ENCODE assay signal across 1 cellular context in the genomic region with DNA sequence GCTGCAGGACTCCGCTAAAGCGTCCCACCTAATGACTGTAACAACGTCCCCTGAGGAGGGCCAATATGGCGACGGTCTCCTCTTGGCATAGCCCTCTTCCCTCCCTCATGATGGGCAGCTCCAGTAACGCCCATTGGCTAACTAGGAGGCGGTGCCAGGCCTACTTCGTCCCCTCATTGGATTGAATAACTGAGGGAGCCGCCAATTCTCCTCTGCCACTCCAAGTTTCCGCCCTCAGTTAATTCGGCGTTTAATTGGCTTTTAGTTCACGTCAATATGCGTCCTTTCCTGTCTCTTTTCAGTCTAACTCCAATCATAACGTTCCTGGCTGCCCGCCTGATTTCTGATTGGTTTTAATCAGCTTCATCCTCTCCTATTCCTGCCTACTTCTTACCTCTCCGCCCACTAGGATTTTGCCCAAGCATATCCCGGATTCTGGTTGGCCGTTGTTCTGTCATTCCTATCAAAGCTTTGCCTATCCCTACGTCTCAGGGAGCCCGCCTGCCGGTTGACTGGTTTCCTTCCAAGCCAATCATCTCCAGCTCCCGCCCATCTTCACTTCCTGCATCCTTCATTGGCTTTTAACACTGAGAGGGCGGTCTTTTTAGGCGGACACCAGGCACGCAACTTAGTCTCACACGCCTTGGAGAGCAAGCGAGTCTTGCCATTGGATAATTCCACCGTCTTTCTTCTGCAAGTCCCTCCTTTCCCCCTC.
A peak's percentile ranks its signal among the peaks of the same experiment; 100 is the strongest.
TF ChIP-seq lines count a peak whose summit lies in the region.

No MANE protein-coding gene starts in this region.

TF ChIP-seq in K562, 482 proteins besides CTCF, POLR2A, EP300 and RAD21 (continued from another document and continues in another):
- TF ChIP-seq, protein P1, sequence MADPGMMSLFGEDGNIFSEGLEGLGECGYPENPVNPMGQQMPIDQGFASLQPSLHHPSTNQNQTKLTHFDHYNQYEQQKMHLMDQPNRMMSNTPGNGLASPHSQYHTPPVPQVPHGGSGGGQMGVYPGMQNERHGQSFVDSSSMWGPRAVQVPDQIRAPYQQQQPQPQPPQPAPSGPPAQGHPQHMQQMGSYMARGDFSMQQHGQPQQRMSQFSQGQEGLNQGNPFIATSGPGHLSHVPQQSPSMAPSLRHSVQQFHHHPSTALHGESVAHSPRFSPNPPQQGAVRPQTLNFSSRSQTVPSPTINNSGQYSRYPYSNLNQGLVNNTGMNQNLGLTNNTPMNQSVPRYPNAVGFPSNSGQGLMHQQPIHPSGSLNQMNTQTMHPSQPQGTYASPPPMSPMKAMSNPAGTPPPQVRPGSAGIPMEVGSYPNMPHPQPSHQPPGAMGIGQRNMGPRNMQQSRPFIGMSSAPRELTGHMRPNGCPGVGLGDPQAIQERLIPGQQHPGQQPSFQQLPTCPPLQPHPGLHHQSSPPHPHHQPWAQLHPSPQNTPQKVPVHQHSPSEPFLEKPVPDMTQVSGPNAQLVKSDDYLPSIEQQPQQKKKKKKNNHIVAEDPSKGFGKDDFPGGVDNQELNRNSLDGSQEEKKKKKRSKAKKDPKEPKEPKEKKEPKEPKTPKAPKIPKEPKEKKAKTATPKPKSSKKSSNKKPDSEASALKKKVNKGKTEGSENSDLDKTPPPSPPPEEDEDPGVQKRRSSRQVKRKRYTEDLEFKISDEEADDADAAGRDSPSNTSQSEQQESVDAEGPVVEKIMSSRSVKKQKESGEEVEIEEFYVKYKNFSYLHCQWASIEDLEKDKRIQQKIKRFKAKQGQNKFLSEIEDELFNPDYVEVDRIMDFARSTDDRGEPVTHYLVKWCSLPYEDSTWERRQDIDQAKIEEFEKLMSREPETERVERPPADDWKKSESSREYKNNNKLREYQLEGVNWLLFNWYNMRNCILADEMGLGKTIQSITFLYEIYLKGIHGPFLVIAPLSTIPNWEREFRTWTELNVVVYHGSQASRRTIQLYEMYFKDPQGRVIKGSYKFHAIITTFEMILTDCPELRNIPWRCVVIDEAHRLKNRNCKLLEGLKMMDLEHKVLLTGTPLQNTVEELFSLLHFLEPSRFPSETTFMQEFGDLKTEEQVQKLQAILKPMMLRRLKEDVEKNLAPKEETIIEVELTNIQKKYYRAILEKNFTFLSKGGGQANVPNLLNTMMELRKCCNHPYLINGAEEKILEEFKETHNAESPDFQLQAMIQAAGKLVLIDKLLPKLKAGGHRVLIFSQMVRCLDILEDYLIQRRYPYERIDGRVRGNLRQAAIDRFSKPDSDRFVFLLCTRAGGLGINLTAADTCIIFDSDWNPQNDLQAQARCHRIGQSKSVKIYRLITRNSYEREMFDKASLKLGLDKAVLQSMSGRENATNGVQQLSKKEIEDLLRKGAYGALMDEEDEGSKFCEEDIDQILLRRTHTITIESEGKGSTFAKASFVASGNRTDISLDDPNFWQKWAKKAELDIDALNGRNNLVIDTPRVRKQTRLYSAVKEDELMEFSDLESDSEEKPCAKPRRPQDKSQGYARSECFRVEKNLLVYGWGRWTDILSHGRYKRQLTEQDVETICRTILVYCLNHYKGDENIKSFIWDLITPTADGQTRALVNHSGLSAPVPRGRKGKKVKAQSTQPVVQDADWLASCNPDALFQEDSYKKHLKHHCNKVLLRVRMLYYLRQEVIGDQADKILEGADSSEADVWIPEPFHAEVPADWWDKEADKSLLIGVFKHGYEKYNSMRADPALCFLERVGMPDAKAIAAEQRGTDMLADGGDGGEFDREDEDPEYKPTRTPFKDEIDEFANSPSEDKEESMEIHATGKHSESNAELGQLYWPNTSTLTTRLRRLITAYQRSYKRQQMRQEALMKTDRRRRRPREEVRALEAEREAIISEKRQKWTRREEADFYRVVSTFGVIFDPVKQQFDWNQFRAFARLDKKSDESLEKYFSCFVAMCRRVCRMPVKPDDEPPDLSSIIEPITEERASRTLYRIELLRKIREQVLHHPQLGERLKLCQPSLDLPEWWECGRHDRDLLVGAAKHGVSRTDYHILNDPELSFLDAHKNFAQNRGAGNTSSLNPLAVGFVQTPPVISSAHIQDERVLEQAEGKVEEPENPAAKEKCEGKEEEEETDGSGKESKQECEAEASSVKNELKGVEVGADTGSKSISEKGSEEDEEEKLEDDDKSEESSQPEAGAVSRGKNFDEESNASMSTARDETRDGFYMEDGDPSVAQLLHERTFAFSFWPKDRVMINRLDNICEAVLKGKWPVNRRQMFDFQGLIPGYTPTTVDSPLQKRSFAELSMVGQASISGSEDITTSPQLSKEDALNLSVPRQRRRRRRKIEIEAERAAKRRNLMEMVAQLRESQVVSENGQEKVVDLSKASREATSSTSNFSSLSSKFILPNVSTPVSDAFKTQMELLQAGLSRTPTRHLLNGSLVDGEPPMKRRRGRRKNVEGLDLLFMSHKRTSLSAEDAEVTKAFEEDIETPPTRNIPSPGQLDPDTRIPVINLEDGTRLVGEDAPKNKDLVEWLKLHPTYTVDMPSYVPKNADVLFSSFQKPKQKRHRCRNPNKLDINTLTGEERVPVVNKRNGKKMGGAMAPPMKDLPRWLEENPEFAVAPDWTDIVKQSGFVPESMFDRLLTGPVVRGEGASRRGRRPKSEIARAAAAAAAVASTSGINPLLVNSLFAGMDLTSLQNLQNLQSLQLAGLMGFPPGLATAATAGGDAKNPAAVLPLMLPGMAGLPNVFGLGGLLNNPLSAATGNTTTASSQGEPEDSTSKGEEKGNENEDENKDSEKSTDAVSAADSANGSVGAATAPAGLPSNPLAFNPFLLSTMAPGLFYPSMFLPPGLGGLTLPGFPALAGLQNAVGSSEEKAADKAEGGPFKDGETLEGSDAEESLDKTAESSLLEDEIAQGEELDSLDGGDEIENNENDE (IDR thresholded peaks at IDR 0.05; ENCODE audit: low read depth, low read length), result no peak
- TF ChIP-seq ATF7 (IDR thresholded peaks at IDR 0.05) (peak; percentile 94), RNF2 (IDR thresholded peaks at IDR 0.05) (no peak; the same call in 1 of the 2 replicates), DACH1 (IDR thresholded peaks at IDR 0.05; ENCODE audit: partially characterized antibody) (no peak), SREBF2 (CRISPR knock-in tag; IDR thresholded peaks at IDR 0.05) (no peak), BRD9 (IDR thresholded peaks at IDR 0.05; ENCODE audit: low read depth, partially characterized antibody) (no peak), NEUROD1 (IDR thresholded peaks at IDR 0.05; ENCODE audit: borderline replicate concordance, low read depth, low read length, partially characterized antibody) (peak; percentile 99), ZFP1 (CRISPR knock-in tag; IDR thresholded peaks at IDR 0.05) (no peak), CCNT2 (IDR thresholded peaks at IDR 0.05; ENCODE audit: borderline replicate concordance, extremely low read depth, insufficient read length, low read depth, low read length) (no peak), ZNF436 (CRISPR knock-in tag; IDR thresholded peaks at IDR 0.05) (no peak), SOX6 (IDR thresholded peaks at IDR 0.05) (no peak), ZC3H8 (IDR thresholded peaks at IDR 0.05) (no peak), HMG20B (CRISPR knock-in tag; IDR thresholded peaks at IDR 0.05) (no peak), BCL6 (CRISPR knock-in tag; IDR thresholded peaks at IDR 0.05) (no peak), RBM22 (IDR thresholded peaks at IDR 0.05; ENCODE audit: low read depth, low read length, poor library complexity, severe bottlenecking) (no peak), U2AF1 (optimal IDR thresholded peaks at IDR 0.05; ENCODE audit: low read depth, low read length) (no peak), BMI1 (IDR thresholded peaks at IDR 0.05; ENCODE audit: low read length) (no peak), ZNF384 (IDR thresholded peaks at IDR 0.05; ENCODE audit: low read depth, low read length) (no peak)
- TF ChIP-seq, protein P2, sequence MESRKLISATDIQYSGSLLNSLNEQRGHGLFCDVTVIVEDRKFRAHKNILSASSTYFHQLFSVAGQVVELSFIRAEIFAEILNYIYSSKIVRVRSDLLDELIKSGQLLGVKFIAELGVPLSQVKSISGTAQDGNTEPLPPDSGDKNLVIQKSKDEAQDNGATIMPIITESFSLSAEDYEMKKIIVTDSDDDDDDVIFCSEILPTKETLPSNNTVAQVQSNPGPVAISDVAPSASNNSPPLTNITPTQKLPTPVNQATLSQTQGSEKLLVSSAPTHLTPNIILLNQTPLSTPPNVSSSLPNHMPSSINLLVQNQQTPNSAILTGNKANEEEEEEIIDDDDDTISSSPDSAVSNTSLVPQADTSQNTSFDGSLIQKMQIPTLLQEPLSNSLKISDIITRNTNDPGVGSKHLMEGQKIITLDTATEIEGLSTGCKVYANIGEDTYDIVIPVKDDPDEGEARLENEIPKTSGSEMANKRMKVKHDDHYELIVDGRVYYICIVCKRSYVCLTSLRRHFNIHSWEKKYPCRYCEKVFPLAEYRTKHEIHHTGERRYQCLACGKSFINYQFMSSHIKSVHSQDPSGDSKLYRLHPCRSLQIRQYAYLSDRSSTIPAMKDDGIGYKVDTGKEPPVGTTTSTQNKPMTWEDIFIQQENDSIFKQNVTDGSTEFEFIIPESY (CRISPR knock-in tag; IDR thresholded peaks at IDR 0.05), result no peak
- TF ChIP-seq, protein P3, sequence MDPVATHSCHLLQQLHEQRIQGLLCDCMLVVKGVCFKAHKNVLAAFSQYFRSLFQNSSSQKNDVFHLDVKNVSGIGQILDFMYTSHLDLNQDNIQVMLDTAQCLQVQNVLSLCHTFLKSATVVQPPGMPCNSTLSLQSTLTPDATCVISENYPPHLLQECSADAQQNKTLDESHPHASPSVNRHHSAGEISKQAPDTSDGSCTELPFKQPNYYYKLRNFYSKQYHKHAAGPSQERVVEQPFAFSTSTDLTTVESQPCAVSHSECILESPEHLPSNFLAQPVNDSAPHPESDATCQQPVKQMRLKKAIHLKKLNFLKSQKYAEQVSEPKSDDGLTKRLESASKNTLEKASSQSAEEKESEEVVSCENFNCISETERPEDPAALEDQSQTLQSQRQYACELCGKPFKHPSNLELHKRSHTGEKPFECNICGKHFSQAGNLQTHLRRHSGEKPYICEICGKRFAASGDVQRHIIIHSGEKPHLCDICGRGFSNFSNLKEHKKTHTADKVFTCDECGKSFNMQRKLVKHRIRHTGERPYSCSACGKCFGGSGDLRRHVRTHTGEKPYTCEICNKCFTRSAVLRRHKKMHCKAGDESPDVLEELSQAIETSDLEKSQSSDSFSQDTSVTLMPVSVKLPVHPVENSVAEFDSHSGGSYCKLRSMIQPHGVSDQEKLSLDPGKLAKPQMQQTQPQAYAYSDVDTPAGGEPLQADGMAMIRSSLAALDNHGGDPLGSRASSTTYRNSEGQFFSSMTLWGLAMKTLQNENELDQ (CRISPR knock-in tag; IDR thresholded peaks at IDR 0.05; ENCODE audit: borderline replicate concordance), result no peak
- TF ChIP-seq, protein P4, sequence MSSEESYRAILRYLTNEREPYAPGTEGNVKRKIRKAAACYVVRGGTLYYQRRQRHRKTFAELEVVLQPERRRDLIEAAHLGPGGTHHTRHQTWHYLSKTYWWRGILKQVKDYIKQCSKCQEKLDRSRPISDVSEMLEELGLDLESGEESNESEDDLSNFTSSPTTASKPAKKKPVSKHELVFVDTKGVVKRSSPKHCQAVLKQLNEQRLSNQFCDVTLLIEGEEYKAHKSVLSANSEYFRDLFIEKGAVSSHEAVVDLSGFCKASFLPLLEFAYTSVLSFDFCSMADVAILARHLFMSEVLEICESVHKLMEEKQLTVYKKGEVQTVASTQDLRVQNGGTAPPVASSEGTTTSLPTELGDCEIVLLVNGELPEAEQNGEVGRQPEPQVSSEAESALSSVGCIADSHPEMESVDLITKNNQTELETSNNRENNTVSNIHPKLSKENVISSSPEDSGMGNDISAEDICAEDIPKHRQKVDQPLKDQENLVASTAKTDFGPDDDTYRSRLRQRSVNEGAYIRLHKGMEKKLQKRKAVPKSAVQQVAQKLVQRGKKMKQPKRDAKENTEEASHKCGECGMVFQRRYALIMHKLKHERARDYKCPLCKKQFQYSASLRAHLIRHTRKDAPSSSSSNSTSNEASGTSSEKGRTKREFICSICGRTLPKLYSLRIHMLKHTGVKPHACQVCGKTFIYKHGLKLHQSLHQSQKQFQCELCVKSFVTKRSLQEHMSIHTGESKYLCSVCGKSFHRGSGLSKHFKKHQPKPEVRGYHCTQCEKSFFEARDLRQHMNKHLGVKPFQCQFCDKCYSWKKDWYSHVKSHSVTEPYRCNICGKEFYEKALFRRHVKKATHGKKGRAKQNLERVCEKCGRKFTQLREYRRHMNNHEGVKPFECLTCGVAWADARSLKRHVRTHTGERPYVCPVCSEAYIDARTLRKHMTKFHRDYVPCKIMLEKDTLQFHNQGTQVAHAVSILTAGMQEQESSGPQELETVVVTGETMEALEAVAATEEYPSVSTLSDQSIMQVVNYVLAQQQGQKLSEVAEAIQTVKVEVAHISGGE (CRISPR knock-in tag; IDR thresholded peaks at IDR 0.05), result no peak
- TF ChIP-seq, protein P5, sequence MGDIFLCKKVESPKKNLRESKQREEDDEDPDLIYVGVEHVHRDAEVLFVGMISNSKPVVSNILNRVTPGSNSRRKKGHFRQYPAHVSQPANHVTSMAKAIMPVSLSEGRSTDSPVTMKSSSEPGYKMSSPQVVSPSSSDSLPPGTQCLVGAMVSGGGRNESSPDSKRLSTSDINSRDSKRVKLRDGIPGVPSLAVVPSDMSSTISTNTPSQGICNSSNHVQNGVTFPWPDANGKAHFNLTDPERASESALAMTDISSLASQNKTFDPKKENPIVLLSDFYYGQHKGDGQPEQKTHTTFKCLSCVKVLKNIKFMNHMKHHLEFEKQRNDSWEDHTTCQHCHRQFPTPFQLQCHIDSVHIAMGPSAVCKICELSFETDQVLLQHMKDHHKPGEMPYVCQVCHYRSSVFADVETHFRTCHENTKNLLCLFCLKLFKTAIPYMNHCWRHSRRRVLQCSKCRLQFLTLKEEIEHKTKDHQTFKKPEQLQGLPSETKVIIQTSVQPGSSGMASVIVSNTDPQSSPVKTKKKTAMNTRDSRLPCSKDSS (IDR thresholded peaks at IDR 0.05; ENCODE audit: low read depth, partially characterized antibody), result no peak
- TF ChIP-seq, protein P6, sequence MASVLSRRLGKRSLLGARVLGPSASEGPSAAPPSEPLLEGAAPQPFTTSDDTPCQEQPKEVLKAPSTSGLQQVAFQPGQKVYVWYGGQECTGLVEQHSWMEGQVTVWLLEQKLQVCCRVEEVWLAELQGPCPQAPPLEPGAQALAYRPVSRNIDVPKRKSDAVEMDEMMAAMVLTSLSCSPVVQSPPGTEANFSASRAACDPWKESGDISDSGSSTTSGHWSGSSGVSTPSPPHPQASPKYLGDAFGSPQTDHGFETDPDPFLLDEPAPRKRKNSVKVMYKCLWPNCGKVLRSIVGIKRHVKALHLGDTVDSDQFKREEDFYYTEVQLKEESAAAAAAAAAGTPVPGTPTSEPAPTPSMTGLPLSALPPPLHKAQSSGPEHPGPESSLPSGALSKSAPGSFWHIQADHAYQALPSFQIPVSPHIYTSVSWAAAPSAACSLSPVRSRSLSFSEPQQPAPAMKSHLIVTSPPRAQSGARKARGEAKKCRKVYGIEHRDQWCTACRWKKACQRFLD (CRISPR knock-in tag; IDR thresholded peaks at IDR 0.05), result no peak; the same call in 1 of the 2 replicates
- TF ChIP-seq, protein P7, sequence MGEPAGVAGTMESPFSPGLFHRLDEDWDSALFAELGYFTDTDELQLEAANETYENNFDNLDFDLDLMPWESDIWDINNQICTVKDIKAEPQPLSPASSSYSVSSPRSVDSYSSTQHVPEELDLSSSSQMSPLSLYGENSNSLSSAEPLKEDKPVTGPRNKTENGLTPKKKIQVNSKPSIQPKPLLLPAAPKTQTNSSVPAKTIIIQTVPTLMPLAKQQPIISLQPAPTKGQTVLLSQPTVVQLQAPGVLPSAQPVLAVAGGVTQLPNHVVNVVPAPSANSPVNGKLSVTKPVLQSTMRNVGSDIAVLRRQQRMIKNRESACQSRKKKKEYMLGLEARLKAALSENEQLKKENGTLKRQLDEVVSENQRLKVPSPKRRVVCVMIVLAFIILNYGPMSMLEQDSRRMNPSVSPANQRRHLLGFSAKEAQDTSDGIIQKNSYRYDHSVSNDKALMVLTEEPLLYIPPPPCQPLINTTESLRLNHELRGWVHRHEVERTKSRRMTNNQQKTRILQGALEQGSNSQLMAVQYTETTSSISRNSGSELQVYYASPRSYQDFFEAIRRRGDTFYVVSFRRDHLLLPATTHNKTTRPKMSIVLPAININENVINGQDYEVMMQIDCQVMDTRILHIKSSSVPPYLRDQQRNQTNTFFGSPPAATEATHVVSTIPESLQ (CRISPR knock-in tag; IDR thresholded peaks at IDR 0.05), result no peak
- TF ChIP-seq, protein P8, sequence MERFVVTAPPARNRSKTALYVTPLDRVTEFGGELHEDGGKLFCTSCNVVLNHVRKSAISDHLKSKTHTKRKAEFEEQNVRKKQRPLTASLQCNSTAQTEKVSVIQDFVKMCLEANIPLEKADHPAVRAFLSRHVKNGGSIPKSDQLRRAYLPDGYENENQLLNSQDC (CRISPR knock-in tag; IDR thresholded peaks at IDR 0.05), result no peak; the same call in 1 of the 2 replicates
